ENCODE assay signal across 18 cellular contexts in the genomic region with DNA sequence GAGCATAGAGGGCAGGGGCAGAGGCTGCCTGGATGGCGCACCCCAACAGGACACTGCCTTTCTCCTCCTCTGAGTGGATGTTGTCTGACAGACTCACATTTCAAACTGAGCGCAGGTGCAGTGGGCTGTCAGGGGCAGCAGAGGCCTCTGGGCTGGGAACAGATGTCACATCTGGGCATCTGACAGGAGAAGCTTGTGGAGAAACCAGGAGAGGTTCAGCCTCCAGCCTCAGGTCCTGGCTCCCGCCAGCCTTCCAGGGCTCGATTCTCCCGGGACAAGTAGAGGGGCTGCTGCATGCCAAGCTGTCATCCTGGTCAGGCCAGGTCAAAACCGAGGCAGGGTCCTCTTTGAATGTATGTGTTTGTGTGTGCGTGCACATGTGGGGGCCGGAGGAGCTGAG.
A peak's percentile ranks its signal among the peaks of the same experiment; 100 is the strongest.
DNase-seq lines count a peak whose midpoint lies in the region; ATAC-seq, FAIRE-seq and TF ChIP-seq lines count a peak whose summit lies in the region.
"Had no signal": no experiment of that assay in that cellular context is flagged by ENCODE, and none has a peak within 500 bp of the region (broad histone marks: within the 10 kb centered on the region; RNA-seq: fewer than 3 reads in every experiment).

No MANE protein-coding gene starts in this region.

- peaks cover 32% of the 10 kb centered on the region for H3K4me1 Mint-ChIP-seq in glutamatergic neuron (ENCODE audit: low read depth, unreplicated experiment)
- H3K4me1 Mint-ChIP-seq in CD8-positive, alpha-beta T cell (ENCODE audit: low read depth) = peaks cover 12% of the 10 kb centered on the region

- CTCF ChIA-PET in CD8-positive, alpha-beta T cell (lab: Charles Lee) = interaction anchor here (0.6 to 9.0 kb wide), 9 partner anchors 8 to 281 kb away, joined by 3 to 144 read pairs (median 6); no protein-coding TSS in a partner anchor

- peak overlapping the region; percentile 71 for H3K27ac Mint-ChIP-seq in glutamatergic neuron (ENCODE audit: unreplicated experiment)
- H3K27ac Mint-ChIP-seq in CD8-positive, alpha-beta T cell = no peak overlapping the region

- no peak overlapping the region for H3K4me3 ChIP-seq in BLaER1 treated with 17β-estradiol and CSF1 and Interleukin-3, amounts not matched to agents 10 nM and 100 nM
- H3K4me3 ChIP-seq in Karpas-422 (ENCODE audit: low read length) = no peak overlapping the region
- no peak overlapping the region for H3K4me3 ChIP-seq in CD8-positive, alpha-beta T cell (ENCODE audit: low read depth, low read length)
- H3K4me3 ChIP-seq: GM12878, HAP-1 had no signal

- DNase-seq in Karpas-422 (no peak), glutamatergic neuron (peak; percentile 33), urothelium cell line (ENCODE audit: low spot score) (no peak), NCI-H1105 (lab: John Stamatoyannopoulos, UW) (no peak)
- no peak for DNase-seq in CD8-positive, alpha-beta T cell
- DNase-seq: ACHN, Caco-2, DMS79 treated with DMSO at 0.1 percent for 48 hours, EL, GOT3 had no signal

- peak overlapping the region in 9 of 11 experiments; percentile 36 to 69 (median 59); a peak in 10 of 22 replicates for H3K4me2 ChIP-seq in BLaER1 treated with 17β-estradiol and CSF1 and Interleukin-3, amounts not matched to agents 10 nM and 100 nM
- H3K4me2 ChIP-seq in Karpas-422 (ENCODE audit: low read depth, low read length, poor library complexity, severe bottlenecking) = peak overlapping the region; percentile 40
- H3K4me2 ChIP-seq: KMS-11 had no signal

- H3K9me3 ChIP-seq in BLaER1 treated with 17β-estradiol and CSF1 and Interleukin-3, amounts not matched to agents 10 nM and 100 nM (replicated peaks in 1 of 11) = peaks cover 0 to 10% (median 6%) of the 10 kb centered on the region in 11 experiments; a peak in 11 of 22 replicates
- H3K9me3 ChIP-seq in Karpas-422 (ENCODE audit: low read length) = no peaks in the 10 kb centered on the region
- H3K9me3 ChIP-seq in CD8-positive, alpha-beta T cell (ENCODE audit: low read length) = no peaks in the 10 kb centered on the region
- H3K9me3 ChIP-seq: Caco-2, HAP-1 had no signal

- FAIRE-seq in urothelium cell line (lab: Jason Lieb, UNC) = peak; percentile 63
- FAIRE-seq: A204.1, D721Med, GM12878 had no signal

- no peaks in the 10 kb centered on the region for H3K27me3 ChIP-seq in BLaER1 treated with 17β-estradiol and CSF1 and Interleukin-3, amounts not matched to agents 10 nM and 100 nM
- no peaks in the 10 kb centered on the region for H3K27me3 ChIP-seq in Karpas-422 (ENCODE audit: low read length)
- no peaks in the 10 kb centered on the region for H3K27me3 ChIP-seq in CD8-positive, alpha-beta T cell (ENCODE audit: insufficient read depth, low read length)

- peaks cover 7% of the 10 kb centered on the region for H3K36me3 Mint-ChIP-seq in glutamatergic neuron (ENCODE audit: unreplicated experiment)
- H3K36me3 Mint-ChIP-seq in CD8-positive, alpha-beta T cell = no peaks in the 10 kb centered on the region

- no peaks in the 10 kb centered on the region for H3K79me2 ChIP-seq in Karpas-422 (ENCODE audit: low read length)

- H3K27ac ChIP-seq in BLaER1 treated with 17β-estradiol and CSF1 and Interleukin-3, amounts not matched to agents 10 nM and 100 nM = no peak overlapping the region
- H3K27ac ChIP-seq in Karpas-422 (ENCODE audit: low read length) = no peak overlapping the region
- no peak overlapping the region for H3K27ac ChIP-seq in CD8-positive, alpha-beta T cell (ENCODE audit: low read depth, low read length)
- H3K27ac ChIP-seq: HL-60, KMS-11 had no signal

- H3K4me3 Mint-ChIP-seq in glutamatergic neuron (ENCODE audit: unreplicated experiment) = peak overlapping the region; percentile 32
- H3K4me3 Mint-ChIP-seq in CD8-positive, alpha-beta T cell = no peak overlapping the region

- H3K4me1 ChIP-seq in BLaER1 treated with 17β-estradiol and CSF1 and Interleukin-3, amounts not matched to agents 10 nM and 100 nM = peaks cover 15 to 35% (median 30%) of the 10 kb centered on the region in 10 experiments
- H3K4me1 ChIP-seq in Karpas-422 (ENCODE audit: low read length) = peaks cover 15% of the 10 kb centered on the region
- peaks cover 6% of the 10 kb centered on the region for H3K4me1 ChIP-seq in CD8-positive, alpha-beta T cell (ENCODE audit: insufficient read depth, low read length)
- H3K4me1 ChIP-seq: Caco-2, HAP-1 had no signal

- intact Hi-C loops in CD8-positive, alpha-beta T cell (cut with DNase I, micrococcal nuclease) = loop anchor here (2.0 to 5.0 kb wide), 3 partner anchors 65 to 240 kb away; no protein-coding TSS in a partner anchor

- H2AFZ ChIP-seq in Karpas-422 (ENCODE audit: low read length) = no peak overlapping the region

- no peaks in the 10 kb centered on the region for H3K9me2 ChIP-seq in Karpas-422 (replicated peaks; ENCODE audit: insufficient read depth, low read length)

- H3K9me3 Mint-ChIP-seq in glutamatergic neuron (ENCODE audit: unreplicated experiment) = peaks cover 12% of the 10 kb centered on the region
- H3K9me3 Mint-ChIP-seq in CD8-positive, alpha-beta T cell = peaks cover 3% of the 10 kb centered on the region

- H3K36me3 ChIP-seq in BLaER1 treated with 17β-estradiol and CSF1 and Interleukin-3, amounts not matched to agents 10 nM and 100 nM = no peaks in the 10 kb centered on the region
- H3K36me3 ChIP-seq in Karpas-422 (ENCODE audit: insufficient read depth, low read length) = no peaks in the 10 kb centered on the region
- H3K36me3 ChIP-seq in CD8-positive, alpha-beta T cell (ENCODE audit: insufficient read depth, low read length) = no peaks in the 10 kb centered on the region
- H3K36me3 ChIP-seq: HAP-1 had no signal

- no peak overlapping the region for H3K9ac ChIP-seq in BLaER1 treated with 17β-estradiol and CSF1 and Interleukin-3, amounts not matched to agents 10 nM and 100 nM
- H3K9ac ChIP-seq in Karpas-422 (ENCODE audit: low read length) = no peak overlapping the region
- H3K9ac ChIP-seq: KMS-11 had no signal

- H4K20me1 ChIP-seq in BLaER1 treated with 17β-estradiol and CSF1 and Interleukin-3, amounts not matched to agents 10 nM and 100 nM = no peaks in the 10 kb centered on the region
- H4K20me1 ChIP-seq in Karpas-422 (ENCODE audit: insufficient read depth, low read depth, low read length) = 0 out of 2 replicates have a peak, but pooled peaks cover 3% of the 10 kb centered on the region

- POLR2A ChIA-PET in CD8-positive, alpha-beta T cell (lab: Charles Lee) = interaction anchor here (1.0 to 1.8 kb wide), 2 partner anchors 9 to 11 kb away, joined by 4 to 5 read pairs; no protein-coding TSS in a partner anchor

- ATAC-seq in HG03457 (IDR thresholded peaks at IDR 0.05; ENCODE audit: unreplicated experiment) = no peak
- no peak for ATAC-seq in CD8-positive, alpha-beta T cell

- no peak for TF ChIP-seq CTCF in glutamatergic neuron (IDR thresholded peaks at IDR 0.05; ENCODE audit: partially characterized antibody, unreplicated experiment)
- TF ChIP-seq CTCF in CD8-positive, alpha-beta T cell (IDR thresholded peaks at IDR 0.05) = no peak

- H3K27me3 Mint-ChIP-seq in glutamatergic neuron (ENCODE audit: unreplicated experiment) = peaks cover 9% of the 10 kb centered on the region
- no peaks in the 10 kb centered on the region for H3K27me3 Mint-ChIP-seq in CD8-positive, alpha-beta T cell (ENCODE audit: low read depth)
